ENCODE assay signal across 16 cellular contexts in the genomic region with DNA sequence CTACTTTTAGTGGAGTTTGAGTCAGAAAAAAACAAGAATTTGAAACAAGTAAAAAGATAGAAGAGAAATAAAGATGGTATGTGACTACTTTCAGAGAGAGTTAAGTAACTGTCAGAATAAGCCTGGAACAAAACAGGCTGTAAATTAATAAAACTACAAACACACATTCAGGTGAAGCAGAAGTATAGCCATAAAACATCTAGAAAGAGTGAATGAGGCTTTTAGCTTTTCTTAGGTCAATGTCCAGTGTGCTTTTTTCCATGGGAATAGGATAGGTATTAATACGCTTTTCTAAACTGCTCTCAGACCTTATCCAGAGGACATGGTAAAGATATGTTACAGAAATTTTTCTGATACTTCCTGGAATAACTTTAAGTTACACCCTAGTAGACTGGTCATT. TPM values are rescaled to one million over a fixed set of nuclear protein-coding genes. Genes with fewer than 3 reads are reported as not detected.
DNase-seq lines count a peak whose midpoint lies in the region; ATAC-seq, FAIRE-seq and TF ChIP-seq lines count a peak whose summit lies in the region.
"Had no signal": no experiment of that assay in that cellular context is flagged by ENCODE, and none has a peak within 500 bp of the region (broad histone marks: within the 10 kb centered on the region; RNA-seq: fewer than 3 reads in every experiment).

No MANE protein-coding gene starts in this region.

- no peaks in the 10 kb centered on the region for H3K9me3 Mint-ChIP-seq in MCF 10A (ENCODE audit: unreplicated experiment)
- H3K9me3 Mint-ChIP-seq: CD8-positive, alpha-beta memory T cell; HFFc6 had no signal

- H3K79me2 ChIP-seq in mammary epithelial cell (ENCODE audit: insufficient read depth, low read length), result no peaks in the 10 kb centered on the region
- H3K79me2 ChIP-seq in GM12878 (ENCODE audit: control insufficient read depth, insufficient read depth, low read length), result no peaks in the 10 kb centered on the region

- no peaks in the 10 kb centered on the region for H3K27me3 Mint-ChIP-seq in MCF 10A (ENCODE audit: insufficient read depth, unreplicated experiment)
- H3K27me3 Mint-ChIP-seq: CD8-positive, alpha-beta memory T cell had no signal

- TSS peak; percentile 12 for BruUV-seq in mammary epithelial cell (replicated peaks; lab: Mats Ljungman, UMichigan)
- BruUV-seq in MCF 10A (replicated peaks; lab: Mats Ljungman, UMichigan), result no TSS peak
- BruUV-seq in GM12878 (replicated peaks; lab: Mats Ljungman, UMichigan), result no TSS peak

- no peak for TF ChIP-seq RAD21 in GM12878 (IDR thresholded peaks at IDR 0.05; ENCODE audit: insufficient read depth, low read depth, low read length)

- H3K4me3 Mint-ChIP-seq in MCF 10A (ENCODE audit: unreplicated experiment), result no peak overlapping the region
- H3K4me3 Mint-ChIP-seq: CD8-positive, alpha-beta memory T cell; HFFc6 had no signal

- H3K4me1 ChIP-seq in mammary epithelial cell (ENCODE audit: insufficient read depth, low read length) (no peaks in the 10 kb centered on the region), GM12878 (ENCODE audit: control insufficient read depth, insufficient read depth, low read length) (no peaks in the 10 kb centered on the region), mucosa of descending colon (ENCODE audit: low read depth) (no peaks in the 10 kb centered on the region), Peyer's patch (no peaks in the 10 kb centered on the region)
- H3K4me1 ChIP-seq: BLaER1 had no signal

- TF ChIP-seq POLR2A in GM12878 (IDR thresholded peaks at IDR 0.05; ENCODE audit: low read depth, low read length) (no peak), Peyer's patch (IDR thresholded peaks at IDR 0.05) (no peak)

- H3K9me3 ChIP-seq in mammary epithelial cell (replicated peaks; ENCODE audit: insufficient read depth, low read length) (no peaks in the 10 kb centered on the region), GM12878 (replicated peaks; ENCODE audit: control insufficient read depth, insufficient read depth, low read length) (no peaks in the 10 kb centered on the region), mucosa of descending colon (no peaks in the 10 kb centered on the region), Peyer's patch (no peaks in the 10 kb centered on the region)

- no peaks in the 10 kb centered on the region for H3K36me3 ChIP-seq in mammary epithelial cell (ENCODE audit: insufficient read depth, low read length)
- H3K36me3 ChIP-seq in GM12878 (ENCODE audit: control insufficient read depth in 2 of 2, insufficient read depth in 2 of 2, low read length in 1 of 2), result no peaks in the 10 kb centered on the region
- H3K36me3 ChIP-seq in mucosa of descending colon (ENCODE audit: low read depth), result no peaks in the 10 kb centered on the region
- H3K36me3 ChIP-seq in Peyer's patch, result peaks cover 0 to 28% (median 0%) of the 10 kb centered on the region in 3 donors

- RAD21 ChIA-PET in GM12878 (lab: Charles Lee; ENCODE audit: unreplicated experiment), result no interaction called here

- CTCF ChIA-PET in mammary epithelial cell (lab: Charles Lee; ENCODE audit: low non-redundant PET), result no interaction called here
- CTCF ChIA-PET in MCF 10A (lab: Yijun Ruan, JAX), result no interaction called here
- CTCF ChIA-PET in GM12878 (lab: Yijun Ruan, JAX), result no interaction called here

- no peaks in the 10 kb centered on the region for H3K4me1 Mint-ChIP-seq in MCF 10A (ENCODE audit: insufficient read depth, unreplicated experiment)

- WGBS in mammary epithelial cell (ENCODE audit: low coverage, missing lambda C conversion rate), result 100% methylated on average over 1 of the region's 1 CpG
- 92% methylated on average over 1 of the region's 1 CpG for WGBS in GM12878 (ENCODE audit: insufficient coverage, insufficient replicate concordance, low lambda C conversion rate, missing lambda C conversion rate)

- SMC1A ChIA-PET in GM12878 (lab: Charles Lee; ENCODE audit: uncharacterized antibody, unreplicated experiment), result no interaction called here

- FAIRE-seq in GM12878 (lab: Jason Lieb, UNC), result peak; percentile 38

- intact Hi-C loops in mammary epithelial cell (cut with micrococcal nuclease) (no loop called here), MCF 10A (cut with micrococcal nuclease) (no loop called here), GM12878 (cut with micrococcal nuclease; ENCODE audit: unreplicated experiment) (no loop called here), mucosa of descending colon (cut with DNase I, micrococcal nuclease) (no loop called here)

- in situ Hi-C loops in mammary epithelial cell (cut with MboI; ENCODE audit: low sequenced_read_pairs in 2 of 2) (no loop called here), GM12878 (cut with MboI) (no loop called here)

- H3K27ac ChIP-seq in mammary epithelial cell (ENCODE audit: insufficient read depth, low read depth, low read length), result no peak overlapping the region
- no peak overlapping the region for H3K27ac ChIP-seq in GM12878 (ENCODE audit: control insufficient read depth, insufficient read depth)
- H3K27ac ChIP-seq in Peyer's patch, result no peak overlapping the region
- H3K27ac ChIP-seq: BLaER1 had no signal

- H3K4me3 ChIP-seq in mammary epithelial cell (replicated peaks in 1 of 3; ENCODE audit: insufficient read depth in 1 of 3, low read depth in 2 of 3, low read length in 3 of 3) (no peak overlapping the region), GM12878 (no peak overlapping the region), mucosa of descending colon (no peak overlapping the region), Peyer's patch (no peak overlapping the region)
- H3K4me3 ChIP-seq: BLaER1 had no signal

- no peak overlapping the region for H2AFZ ChIP-seq in mammary epithelial cell (ENCODE audit: low read depth, low read length)
- H2AFZ ChIP-seq in GM12878 (ENCODE audit: control insufficient read depth, low read depth, low read length), result no peak overlapping the region

- dilution Hi-C loops in mammary epithelial cell (cut with HindIII; ENCODE audit: low sequenced_read_pairs), result no loop called here

- TF ChIP-seq CTCF in mammary epithelial cell (conservative IDR thresholded peaks at IDR 0.05 in 1 of 2, IDR thresholded peaks at IDR 0.05 in 1 of 2; ENCODE audit: extremely low read depth in 1 of 2, insufficient read depth in 1 of 2, low read depth in 1 of 2, low read length in 2 of 2) (no peak), MCF 10A (IDR thresholded peaks at IDR 0.05; ENCODE audit: unreplicated experiment) (no peak), GM12878 (IDR thresholded peaks at IDR 0.05 in 2 of 3, conservative IDR thresholded peaks at IDR 0.05 in 1 of 3; ENCODE audit: control insufficient read depth in 2 of 3, extremely low read depth in 1 of 3, insufficient read depth in 1 of 3, low read depth in 3 of 3, low read length in 3 of 3) (no peak), mucosa of descending colon (IDR thresholded peaks at IDR 0.05) (no peak), Peyer's patch (IDR thresholded peaks at IDR 0.05) (no peak)

- no peak for ATAC-seq in GM12878
- ATAC-seq in mucosa of descending colon, result peak; percentile 62
- ATAC-seq in GM18520 (IDR thresholded peaks at IDR 0.05; ENCODE audit: unreplicated experiment), result no peak

- no peak overlapping the region for H3K9ac ChIP-seq in mammary epithelial cell (ENCODE audit: insufficient read depth, low read length)
- H3K9ac ChIP-seq in GM12878 (ENCODE audit: control insufficient read depth, insufficient read depth, low read length), result no peak overlapping the region
- H3K9ac ChIP-seq: BLaER1 had no signal

- no peak overlapping the region for H3K27ac Mint-ChIP-seq in MCF 10A (ENCODE audit: low read depth, unreplicated experiment)
- H3K27ac Mint-ChIP-seq: HFFc6 had no signal

- H4K20me1 ChIP-seq in mammary epithelial cell (ENCODE audit: insufficient read depth, low read length) (no peaks in the 10 kb centered on the region), GM12878 (ENCODE audit: control insufficient read depth, insufficient read depth) (no peaks in the 10 kb centered on the region)
- H4K20me1 ChIP-seq: BLaER1 had no signal

- POLR2A ChIA-PET in MCF 10A (lab: Yijun Ruan, JAX) (interaction anchor here (0.6 kb wide), 1 partner anchor 24 kb away, joined by 3 read pairs; no protein-coding TSS in a partner anchor), GM12878 (lab: Charles Lee) (no interaction called here)

- H3K4me2 ChIP-seq in mammary epithelial cell (ENCODE audit: insufficient read depth, low read depth, low read length) (no peak overlapping the region), GM12878 (ENCODE audit: control insufficient read depth, insufficient read depth) (no peak overlapping the region)
- H3K4me2 ChIP-seq: BLaER1 had no signal

- H3K27me3 ChIP-seq in mammary epithelial cell (ENCODE audit: insufficient read depth, low read length) (no peaks in the 10 kb centered on the region), GM12878 (replicated peaks in 1 of 2; ENCODE audit: control insufficient read depth in 2 of 2, insufficient read depth in 2 of 2, low read length in 1 of 2) (no peaks in the 10 kb centered on the region), Peyer's patch (no peaks in the 10 kb centered on the region)
- H3K27me3 ChIP-seq: BLaER1 had no signal

- DNase-seq in mammary epithelial cell (no peak), MCF 10A (ENCODE audit: unreplicated experiment) (no peak), GM12878 (ENCODE audit: low read depth, low spot score) (no peak), mucosa of descending colon (no peak), NCI-H524 treated with DMSO at 0.1 percent for 48 hours (lab: John Stamatoyannopoulos, UW) (no peak), Peyer's patch (no peak)
- DNase-seq: 8988T; AML-193; CD8-positive, alpha-beta memory T cell; DMS53; GF-D8; GOT3; HCEC 1CT; HFFc6 had no signal

- no peak for TF ChIP-seq EP300 in GM12878 (IDR thresholded peaks at IDR 0.05; ENCODE audit: borderline replicate concordance in 1 of 2, control insufficient read depth in 1 of 2, low read depth in 2 of 2, low read length in 2 of 2)

- H3K36me3 Mint-ChIP-seq in MCF 10A (ENCODE audit: insufficient read depth, unreplicated experiment), result peaks cover 52% of the 10 kb centered on the region

RNA-seq across cellular contexts. Expression of gene TMEM106B, which starts 23.2 kb away (rescaled TPM):
- 10 to 100 TPM; 33.5 to 75.2 TPM for total RNA-seq in mammary epithelial cell
- 16.3 TPM for polyA plus RNA-seq in mammary epithelial cell
- 9.9 TPM for polyA minus RNA-seq in mammary epithelial cell
- total RNA-seq in MCF 10A (2022), result 33.7 and 41.7 TPM in 2 replicates
- total RNA-seq in GM12878 (2013; cell fraction: nucleolus; rRNA removed), result 29.7 and 32.0 TPM in 2 replicates
- total RNA-seq in GM12878 (2014; rRNA removed), result 12.4 and 16.8 TPM in 2 replicates
- total RNA-seq in GM12878 (2014; rRNA removed; fragmentation: Illumina TruSeq; extraction: Trizol), result 13.3 and 13.4 TPM in 2 replicates
- total RNA-seq in GM12878 (2021), result 12.1 and 14.4 TPM in 2 replicates
- 2.5 TPM for polyA plus RNA-seq in GM12878 (2011; ENCODE audit: low read depth)
- polyA plus RNA-seq in GM12878 (2011; rRNA removed), result 21.2 and 35.6 TPM in 2 replicates
- 6.8 and 7.6 TPM in 2 replicates for polyA plus RNA-seq in GM12878 (2011; cell fraction: cytosol; rRNA removed)
- 10.2 and 11.1 TPM in 2 replicates for polyA plus RNA-seq in GM12878 (2011; cell fraction: nucleus; rRNA removed)
- 4.8 and 6.7 TPM in 2 replicates for polyA plus RNA-seq in GM12878 (2012)
- 10.7 and 14.0 TPM in 2 replicates for polyA plus RNA-seq in GM12878 (2014; fragmentation: Illumina TruSeq; extraction: Trizol)
- 1 to 10 TPM; 3.7 to 5.4 TPM for polyA plus RNA-seq in GM12878 (2014; fragmentation: Nextera tagmentation; extraction: Ambion mirVana)
- polyA plus RNA-seq in GM12878 (2014; rRNA removed), result 5.4 and 5.6 TPM in 2 replicates
- polyA plus RNA-seq in GM12878 (2016; fragmentation: Nextera tagmentation; extraction: Ambion mirVana), result 10 to 100 TPM; 13.3 to 20.4 TPM
- 9.9 and 21.1 TPM in 2 replicates for polyA minus RNA-seq in GM12878 (2011; rRNA and poly(A)+ RNA removed)
- polyA minus RNA-seq in GM12878 (2011; cell fraction: cytosol; rRNA and poly(A)+ RNA removed), result 10.7 and 17.8 TPM in 2 replicates
- polyA minus RNA-seq in GM12878 (2011; cell fraction: nucleus; rRNA and poly(A)+ RNA removed), result 8.9 and 16.2 TPM in 2 replicates
- total RNA-seq in mucosa of descending colon, result 10 to 100 TPM; 44.0 to 64.8 (median 60.2) TPM
- 10 to 100 TPM; 30.5 to 87.4 (median 42.8) TPM for total RNA-seq in Peyer's patch
